Comparison of ENCODE assay signal across 20 cellular contexts in the genomic region with DNA sequence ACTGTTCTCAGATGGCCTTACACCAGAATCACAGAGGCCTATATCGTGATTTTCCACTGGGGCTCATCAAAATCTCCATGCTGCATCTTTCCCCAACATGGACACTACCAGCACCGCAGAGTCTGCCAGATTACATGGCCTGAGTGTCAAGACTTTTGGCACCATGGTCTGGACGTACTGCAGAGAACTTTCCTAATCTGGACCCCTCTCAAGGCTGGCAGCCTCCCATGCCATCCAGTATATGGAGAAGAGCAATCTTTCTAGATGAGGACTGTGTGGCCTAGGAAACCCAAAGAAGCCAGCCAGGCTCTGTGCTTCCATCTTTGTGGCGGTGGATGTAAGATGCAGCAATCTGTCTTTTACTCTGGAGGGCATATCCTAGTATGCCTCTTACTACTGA.
A peak's percentile ranks its signal among the peaks of the same experiment; 100 is the strongest.
DNase-seq lines count a peak whose midpoint lies in the region; ATAC-seq and TF ChIP-seq lines count a peak whose summit lies in the region.
"Had no signal": no experiment of that assay in that cellular context is flagged by ENCODE, and none has a peak within 500 bp of the region (broad histone marks: within the 10 kb centered on the region; RNA-seq: fewer than 3 reads in every experiment).

No MANE protein-coding gene starts in this region.

- WGBS in right cardiac atrium, result 83% methylated on average over 4 of the region's 4 CpGs
- 48 to 77% methylated on average over 4 of the region's 4 CpGs for WGBS in heart right ventricle, 2 donors
- 68 to 80% (median 70%) methylated on average over 4 of the region's 4 CpGs for WGBS in ovary, 3 donors

- TF ChIP-seq POLR2A in ovary (IDR thresholded peaks at IDR 0.05) (no peak), gastrocnemius medialis (IDR thresholded peaks at IDR 0.05) (no peak)

- ATAC-seq in Right ventricle myocardium superior (ENCODE audit: poor library complexity) (peak; percentile 38), right cardiac atrium (no peak), heart right ventricle (peak in 5 of 8 donors; percentile 38 to 79 (median 65)), Right ventricle myocardium inferior (no peak), gastrocnemius medialis (no peak)
- ATAC-seq: A549; CD8-positive, alpha-beta T cell had no signal

- intact Hi-C loops in Right ventricle myocardium superior (cut with DNase I), result no loop called here
- intact Hi-C loops in right cardiac atrium (cut with DNase I), result no loop called here
- intact Hi-C loops in heart right ventricle (cut with DNase I), result no loop called here
- intact Hi-C loops in Right ventricle myocardium inferior (cut with DNase I), result no loop called here
- intact Hi-C loops in ovary (cut with DNase I), result no loop called here
- intact Hi-C loops in gastrocnemius medialis (cut with DNase I; ENCODE audit: low total_unique reads), result no loop called here

- H3K9me3 ChIP-seq in right cardiac atrium (ENCODE audit: control insufficient read depth, low read length), result no peaks in the 10 kb centered on the region
- H3K9me3 ChIP-seq in heart right ventricle, result peaks cover 0 to 11% (median 0%) of the 10 kb centered on the region in 11 donors
- no peaks in the 10 kb centered on the region for H3K9me3 ChIP-seq in ovary
- no peaks in the 10 kb centered on the region for H3K9me3 ChIP-seq in gastrocnemius medialis
- H3K9me3 ChIP-seq: A549, Caco-2 had no signal

- H3K4me1 Mint-ChIP-seq in osteocyte (ENCODE audit: unreplicated experiment), result peaks cover 16% of the 10 kb centered on the region
- H3K4me1 Mint-ChIP-seq: B cell had no signal

- H3K4me1 ChIP-seq in right cardiac atrium (ENCODE audit: control insufficient read depth, insufficient read depth, low read length) (no peaks in the 10 kb centered on the region), heart right ventricle (peaks cover 0 to 4% (median 0%) of the 10 kb centered on the region in 9 donors), ovary (ENCODE audit: insufficient read depth) (no peaks in the 10 kb centered on the region), gastrocnemius medialis (no peaks in the 10 kb centered on the region)
- H3K4me1 ChIP-seq: Caco-2 had no signal

- no peaks in the 10 kb centered on the region for H3K9me3 Mint-ChIP-seq in osteocyte (ENCODE audit: unreplicated experiment)
- H3K9me3 Mint-ChIP-seq: CD8-positive, alpha-beta T cell had no signal

- H3K4me3 ChIP-seq in right cardiac atrium (ENCODE audit: low read length) (no peak overlapping the region), heart right ventricle (no peak overlapping the region), coronary artery (no peak overlapping the region), ovary (no peak overlapping the region), gastrocnemius medialis (no peak overlapping the region)
- H3K4me3 ChIP-seq: A549; BLaER1 treated with 17β-estradiol and CSF1 and Interleukin-3, amounts not matched to agents 10 nM and 100 nM had no signal

- H3K36me3 Mint-ChIP-seq in osteocyte (ENCODE audit: unreplicated experiment), result no peaks in the 10 kb centered on the region
- H3K36me3 Mint-ChIP-seq: CD8-positive, alpha-beta T cell had no signal

- H3K4me3 Mint-ChIP-seq in osteocyte (ENCODE audit: unreplicated experiment), result no peak overlapping the region
- H3K4me3 Mint-ChIP-seq: B cell; CD4-positive, alpha-beta T cell; CD8-positive, alpha-beta T cell had no signal

- DNase-seq in Right ventricle myocardium superior, result no peak
- no peak for DNase-seq in right cardiac atrium
- no peak for DNase-seq in heart right ventricle
- no peak for DNase-seq in Right ventricle myocardium inferior (ENCODE audit: missing footprints)
- peak; percentile 26 for DNase-seq in coronary artery (ENCODE audit: low spot score)
- DNase-seq in osteocyte (ENCODE audit: extremely low spot score, unreplicated experiment), result peak; percentile 34
- no peak for DNase-seq in ovary
- DNase-seq in gastrocnemius medialis, result no peak
- DNase-seq: AML-193; Caco-2; Calu3; CD4-positive, alpha-beta T cell; CD8-positive, alpha-beta T cell; DMS79 treated with DMSO at 0.1 percent for 48 hours; GF-D8 had no signal

- H3K27ac ChIP-seq in right cardiac atrium (ENCODE audit: low read length) (no peak overlapping the region), heart right ventricle (no peak overlapping the region), coronary artery (no peak overlapping the region), ovary (no peak overlapping the region), gastrocnemius medialis (no peak overlapping the region)
- H3K27ac ChIP-seq: 22Rv1; A549; BLaER1 treated with 17β-estradiol and CSF1 and Interleukin-3, amounts not matched to agents 10 nM and 100 nM; C4-2B had no signal

- no peaks in the 10 kb centered on the region for H3K27me3 Mint-ChIP-seq in osteocyte (ENCODE audit: unreplicated experiment)

- in situ Hi-C loops in gastrocnemius medialis (cut with MboI; ENCODE audit: low sequenced_read_pairs in 4 of 4), result no loop called here

- TF ChIP-seq EP300 in ovary (IDR thresholded peaks at IDR 0.05), result no peak

- TF ChIP-seq CTCF in heart right ventricle (IDR thresholded peaks at IDR 0.05) (no peak), coronary artery (IDR thresholded peaks at IDR 0.05) (no peak), osteocyte (IDR thresholded peaks at IDR 0.05) (no peak), ovary (IDR thresholded peaks at IDR 0.05) (no peak), gastrocnemius medialis (IDR thresholded peaks at IDR 0.05 in 4 of 5, conservative IDR thresholded peaks at IDR 0.05 in 1 of 5) (no peak)

- H3K36me3 ChIP-seq in heart right ventricle, result no peaks in the 10 kb centered on the region
- no peaks in the 10 kb centered on the region for H3K36me3 ChIP-seq in ovary
- H3K36me3 ChIP-seq in gastrocnemius medialis, result no peaks in the 10 kb centered on the region
- H3K36me3 ChIP-seq: BLaER1 treated with 17β-estradiol and CSF1 and Interleukin-3, amounts not matched to agents 10 nM and 100 nM had no signal

- no peak overlapping the region for H3K27ac Mint-ChIP-seq in osteocyte (ENCODE audit: unreplicated experiment)
- H3K27ac Mint-ChIP-seq: B cell; CD4-positive, alpha-beta T cell; CD8-positive, alpha-beta T cell had no signal

- H3K27me3 ChIP-seq in right cardiac atrium (ENCODE audit: control insufficient read depth, insufficient read depth) (no peaks in the 10 kb centered on the region), heart right ventricle (no peaks in the 10 kb centered on the region), ovary (no peaks in the 10 kb centered on the region), gastrocnemius medialis (no peaks in the 10 kb centered on the region)
- H3K27me3 ChIP-seq: BLaER1 treated with 17β-estradiol and CSF1 and Interleukin-3, amounts not matched to agents 10 nM and 100 nM had no signal

Comparison
In these comparisons a context has a peak if more than half of its experiments do, and no peak if none do; other contexts are left out.
1. ATAC-seq: peak in Right ventricle myocardium superior (single experiment) and heart right ventricle (5 of 8); none in right cardiac atrium (0 of 2), Right ventricle myocardium inferior (single experiment) and gastrocnemius medialis (0 of 2).
2. DNase-seq: peak in coronary artery (single experiment) and osteocyte (single experiment); none in Right ventricle myocardium superior (single experiment), right cardiac atrium (0 of 3), heart right ventricle (0 of 2), Right ventricle myocardium inferior (single experiment), ovary (0 of 5) and gastrocnemius medialis (0 of 2).